ENCODE assay signal across 13 cellular contexts in genomic region chr6:33432546-33432945, GRCh38. TPM values are rescaled to one million over a fixed set of nuclear protein-coding genes. Genes with fewer than 3 reads are reported as not detected.
DNase-seq lines count a peak whose midpoint lies in the region; ATAC-seq, FAIRE-seq and TF ChIP-seq lines count a peak whose summit lies in the region.
"Had no signal": no experiment of that assay in that cellular context is flagged by ENCODE, and none has a peak within 500 bp of the region (broad histone marks: within the 10 kb centered on the region; RNA-seq: fewer than 3 reads in every experiment).

No MANE protein-coding gene starts in this region.

- H3K36me3 ChIP-seq in endodermal cell (ENCODE audit: control insufficient read depth, insufficient read depth, low read length): peaks cover 23% of the 10 kb centered on the region
- H3K36me3 ChIP-seq in BE2C: peaks cover 15% of the 10 kb centered on the region

- peak overlapping the region; percentile 22 for H3K4me3 ChIP-seq in NB4 (ENCODE audit: low read depth, low read length)
- no peak overlapping the region for H3K4me3 ChIP-seq in endodermal cell (ENCODE audit: low read length)
- no peak overlapping the region for H3K4me3 ChIP-seq in BE2C (ENCODE audit: low read depth, low read length)
- H3K4me3 ChIP-seq: A549 had no signal

- no peaks in the 10 kb centered on the region for H3K9me3 Mint-ChIP-seq in activated CD4-positive, alpha-beta T cell treated with anti-CD3 and anti-CD28 coated beads for 36 hours (ENCODE audit: low read depth)
- no peaks in the 10 kb centered on the region for H3K9me3 Mint-ChIP-seq in endodermal cell
- H3K9me3 Mint-ChIP-seq in progenitor cell of endocrine pancreas (ENCODE audit: low read depth): no peaks in the 10 kb centered on the region

- peak overlapping the region; percentile 27 for H3K27ac Mint-ChIP-seq in activated CD4-positive, alpha-beta T cell treated with anti-CD3 and anti-CD28 coated beads for 36 hours
- H3K27ac Mint-ChIP-seq in endodermal cell (peak overlapping the region; percentile 88), progenitor cell of endocrine pancreas (peak overlapping the region; percentile 18)

- H3K27me3 Mint-ChIP-seq in activated CD4-positive, alpha-beta T cell treated with anti-CD3 and anti-CD28 coated beads for 36 hours: no peaks in the 10 kb centered on the region
- H3K27me3 Mint-ChIP-seq in endodermal cell (ENCODE audit: insufficient read depth) (no peaks in the 10 kb centered on the region), progenitor cell of endocrine pancreas (no peaks in the 10 kb centered on the region)

- ATAC-seq in activated CD4-positive, alpha-beta T cell treated with anti-CD3 and anti-CD28 coated beads for 36 hours: no peak
- ATAC-seq: esophagus mucosa had no signal

- CTCF ChIA-PET in activated CD4-positive, alpha-beta T cell treated with anti-CD3 and anti-CD28 coated beads for 36 hours (lab: Charles Lee): interaction anchor here (0.7 to 1.2 kb wide), 2 partner anchors 10 to 21 kb away, joined by 4 read pairs; no protein-coding TSS in a partner anchor

- peaks cover 50% of the 10 kb centered on the region for H3K4me1 Mint-ChIP-seq in activated CD4-positive, alpha-beta T cell treated with anti-CD3 and anti-CD28 coated beads for 36 hours
- H3K4me1 Mint-ChIP-seq in endodermal cell: peaks cover 54% of the 10 kb centered on the region
- peaks cover 48% of the 10 kb centered on the region for H3K4me1 Mint-ChIP-seq in progenitor cell of endocrine pancreas (ENCODE audit: low read depth)

- H3K27me3 ChIP-seq in endodermal cell (ENCODE audit: control insufficient read depth, insufficient read depth, low read length, poor library complexity, severe bottlenecking) (no peaks in the 10 kb centered on the region), BE2C (no peaks in the 10 kb centered on the region)

- DNase-seq in activated CD4-positive, alpha-beta T cell treated with anti-CD3 and anti-CD28 coated beads for 36 hours: no peak
- DNase-seq in activated CD4-positive, alpha-beta T cell treated with anti-CD3 and anti-CD28 coated beads for 4 hours: no peak
- DNase-seq in NB4 (ENCODE audit: low read depth): no peak
- peak; percentile 63 for DNase-seq in endodermal cell
- no peak for DNase-seq in progenitor cell of endocrine pancreas (ENCODE audit: low spot score, unreplicated experiment)
- no peak for DNase-seq in GM10266 (ENCODE audit: extremely low spot score)
- no peak for DNase-seq in BE2C
- no peak for DNase-seq in frontal cortex (ENCODE audit: low spot score in 2 of 2)
- DNase-seq: kidney, NCI-H510A, SHP77 treated with DMSO at 0.1 percent for 48 hours had no signal

- intact Hi-C loops in activated CD4-positive, alpha-beta T cell treated with anti-CD3 and anti-CD28 coated beads for 36 hours (cut with DNase I, micrococcal nuclease): no loop called here

- WGBS in endodermal cell (ENCODE audit: insufficient coverage in 1 of 2, insufficient read length in 1 of 2), 2 experiments: 60 to 70% methylated on average over 3 to 10 of the region's 10 CpGs

- peaks cover 14% of the 10 kb centered on the region for H3K36me3 Mint-ChIP-seq in activated CD4-positive, alpha-beta T cell treated with anti-CD3 and anti-CD28 coated beads for 36 hours (ENCODE audit: low read depth)
- H3K36me3 Mint-ChIP-seq in endodermal cell (ENCODE audit: low read depth) (peaks cover 32% of the 10 kb centered on the region), progenitor cell of endocrine pancreas (ENCODE audit: insufficient read depth) (peaks cover 15% of the 10 kb centered on the region)

- H3K27ac ChIP-seq in endodermal cell (ENCODE audit: low read depth, low read length): no peak overlapping the region

- H3K9ac ChIP-seq in endodermal cell (ENCODE audit: extremely low read depth, low read length, poor library complexity, severe bottlenecking): no peak overlapping the region

- H3K4me1 ChIP-seq in endodermal cell (ENCODE audit: control insufficient read depth, insufficient read depth, low read length) (peaks cover 11% of the 10 kb centered on the region), BE2C (peaks cover 6% of the 10 kb centered on the region; the same call in 1 of the 2 replicates)

- POLR2A ChIA-PET in activated CD4-positive, alpha-beta T cell treated with anti-CD3 and anti-CD28 coated beads for 36 hours (lab: Charles Lee): interaction anchor here (0.5 kb wide), 1 partner anchor 227 kb away, joined by 3 read pairs; no protein-coding TSS in a partner anchor

- no peak for TF ChIP-seq POLR2A in NB4 (IDR thresholded peaks at IDR 0.05; ENCODE audit: extremely low read depth, insufficient read length)

- TF ChIP-seq CTCF in NB4 (IDR thresholded peaks at IDR 0.05; ENCODE audit: low read depth, low read length): no peak
- no peak for TF ChIP-seq CTCF in endodermal cell (conservative IDR thresholded peaks at IDR 0.05)
- TF ChIP-seq CTCF in progenitor cell of endocrine pancreas (IDR thresholded peaks at IDR 0.05; ENCODE audit: unreplicated experiment): no peak
- TF ChIP-seq CTCF in GM10266 (IDR thresholded peaks at IDR 0.05; ENCODE audit: control insufficient read depth, insufficient read depth, low read depth, missing control alignments): no peak
- no peak for TF ChIP-seq CTCF in BE2C (IDR thresholded peaks at IDR 0.05; ENCODE audit: low read depth, low read length)

- peak overlapping the region; percentile 84 for H3K4me3 Mint-ChIP-seq in activated CD4-positive, alpha-beta T cell treated with anti-CD3 and anti-CD28 coated beads for 36 hours
- H3K4me3 Mint-ChIP-seq in endodermal cell (peak overlapping the region; percentile 51), progenitor cell of endocrine pancreas (ENCODE audit: low read depth) (peak overlapping the region; percentile 41)

- FAIRE-seq in frontal cortex (lab: Jason Lieb, UNC): no peak
- FAIRE-seq: A549, kidney had no signal

- H3K9me3 ChIP-seq in endodermal cell (ENCODE audit: control insufficient read depth, low read length): no peaks in the 10 kb centered on the region
- no peaks in the 10 kb centered on the region for H3K9me3 ChIP-seq in BE2C
- H3K9me3 ChIP-seq: A549 had no signal

RNA-seq across cellular contexts. Expression of gene SYNGAP1, which starts 12.7 kb away (rescaled TPM):
- 10 to 100 TPM; 43.6 to 45.6 TPM for total RNA-seq in activated CD4-positive, alpha-beta T cell treated with anti-CD3 and anti-CD28 coated beads for 36 hours
- total RNA-seq in endodermal cell (10 to 100 TPM; 90.2 to 94.2 TPM), progenitor cell of endocrine pancreas (59.9 and 60.3 TPM in 2 replicates), frontal cortex (35.1 TPM)
- polyA plus RNA-seq in endodermal cell (2013, experiment 1 of 2): 63.4 TPM
- 54.7 TPM for polyA plus RNA-seq in endodermal cell (2013, experiment 2 of 2)
- 191 TPM for polyA plus RNA-seq in BE2C (2012; ENCODE audit: insufficient read depth, insufficient read length, low read depth)

RNA-seq across cellular contexts. Expression of gene CUTA, which starts 14.6 kb away (rescaled TPM):
- 100 to 1,000 TPM; 154 to 188 TPM for total RNA-seq in activated CD4-positive, alpha-beta T cell treated with anti-CD3 and anti-CD28 coated beads for 36 hours
- total RNA-seq in endodermal cell: 100 to 1,000 TPM; 198 to 219 TPM
- polyA plus RNA-seq in endodermal cell (2013, experiment 1 of 2): 232 TPM
- 195 TPM for polyA plus RNA-seq in endodermal cell (2013, experiment 2 of 2)
- total RNA-seq in progenitor cell of endocrine pancreas: 252 and 264 TPM in 2 replicates
- polyA plus RNA-seq in BE2C (2012; ENCODE audit: insufficient read depth, insufficient read length, low read depth): 362 TPM
- total RNA-seq in frontal cortex: 84.8 TPM

RNA-seq across cellular contexts. Expression of gene PHF1, which starts 21.7 kb away (rescaled TPM):
- 10 to 100 TPM; 24.9 to 28.2 TPM for total RNA-seq in activated CD4-positive, alpha-beta T cell treated with anti-CD3 and anti-CD28 coated beads for 36 hours
- total RNA-seq in endodermal cell: 10 to 100 TPM; 71.4 to 75.7 TPM
- 71.2 TPM for polyA plus RNA-seq in endodermal cell (2013, experiment 1 of 2)
- polyA plus RNA-seq in endodermal cell (2013, experiment 2 of 2): 61.2 TPM
- total RNA-seq in progenitor cell of endocrine pancreas: 58.1 and 58.4 TPM in 2 replicates
- 61.3 TPM for polyA plus RNA-seq in BE2C (2012; ENCODE audit: insufficient read depth, insufficient read length, low read depth)
- 16.3 TPM for total RNA-seq in frontal cortex

RNA-seq across cellular contexts. Expression of gene ZBTB9, which starts 21.8 kb away (rescaled TPM):
- 1 to 10 TPM; 9.3 to 9.5 TPM for total RNA-seq in activated CD4-positive, alpha-beta T cell treated with anti-CD3 and anti-CD28 coated beads for 36 hours
- 10 to 100 TPM; 18.0 to 20.6 TPM for total RNA-seq in endodermal cell
- polyA plus RNA-seq in endodermal cell (2013, experiment 1 of 2): 14.1 TPM
- polyA plus RNA-seq in endodermal cell (2013, experiment 2 of 2): 12.5 TPM
- 15.4 and 15.7 TPM in 2 replicates for total RNA-seq in progenitor cell of endocrine pancreas
- polyA plus RNA-seq in BE2C (2012; ENCODE audit: insufficient read depth, insufficient read length, low read depth): 90.5 TPM
- 9.0 TPM for total RNA-seq in frontal cortex

RNA-seq across cellular contexts. Expression of gene KIFC1, which starts 40.9 kb away (rescaled TPM):
- total RNA-seq in activated CD4-positive, alpha-beta T cell treated with anti-CD3 and anti-CD28 coated beads for 36 hours: 10 to 100 TPM; 86.0 to 89.3 TPM
- total RNA-seq in endodermal cell (10 to 100 TPM; 56.6 to 94.3 TPM), progenitor cell of endocrine pancreas (45.5 and 46.6 TPM in 2 replicates), frontal cortex (4.1 TPM)
- polyA plus RNA-seq in endodermal cell (2013, experiment 1 of 2): 99.2 TPM
- 95.4 TPM for polyA plus RNA-seq in endodermal cell (2013, experiment 2 of 2)
- 13.5 TPM for polyA plus RNA-seq in BE2C (2012; ENCODE audit: insufficient read depth, insufficient read length, low read depth)

Comparison
In these comparisons a context has a peak if more than half of its experiments do, and no peak if none do; other contexts are left out.
1. H3K27ac Mint-ChIP-seq: peak in every context shown above with its lines; median percentile 88 in endodermal cell; 27 in activated CD4-positive, alpha-beta T cell treated with anti-CD3 and anti-CD28 coated beads for 36 hours; 18 in progenitor cell of endocrine pancreas.